ENCODE assay signal across 7 cellular contexts in genomic region chr19:47272448-47273312, GRCh38. TPM values are rescaled to one million over a fixed set of nuclear protein-coding genes. Genes with fewer than 3 reads are reported as not detected.
DNase-seq lines count a peak whose midpoint lies in the region; ATAC-seq and TF ChIP-seq lines count a peak whose summit lies in the region.

No MANE protein-coding gene starts in this region.

- H3K27me3 ChIP-seq in GM06990 (replicated peaks; ENCODE audit: control insufficient read depth, insufficient read depth, low read length) (no peaks in the 10 kb centered on the region), MG63 (no peaks in the 10 kb centered on the region), mammary epithelial cell (ENCODE audit: insufficient read depth, low read length) (no peaks in the 10 kb centered on the region), liver (ENCODE audit: control insufficient read depth in 4 of 4, insufficient read depth in 4 of 4, low read length in 3 of 4) (no peaks in the 10 kb centered on the region), stomach smooth muscle (ENCODE audit: control insufficient read depth in 1 of 2, insufficient read depth in 2 of 2, low read length in 2 of 2) (no peaks in the 10 kb centered on the region)

- DNase-seq in GM06990 (ENCODE audit: extremely low read depth, insufficient read length) (no peak), MG63 (no peak), mammary epithelial cell (no peak), NCI-H1930 (lab: John Stamatoyannopoulos, UW) (no peak)

- H3K4me1 ChIP-seq in mammary epithelial cell (ENCODE audit: insufficient read depth, low read length) (peaks cover 14% of the 10 kb centered on the region), liver (ENCODE audit: control insufficient read depth in 4 of 4, insufficient read depth in 4 of 4, low read length in 3 of 4) (peaks cover 0 to 22% (median 13%) of the 10 kb centered on the region in 4 donors), stomach smooth muscle (ENCODE audit: control insufficient read depth, insufficient read depth, low read length) (peaks cover 41% of the 10 kb centered on the region)

- no peak for ATAC-seq in HG03342 (IDR thresholded peaks at IDR 0.05; ENCODE audit: unreplicated experiment)

- H3K79me2 ChIP-seq in mammary epithelial cell (ENCODE audit: insufficient read depth, low read length) = no peaks in the 10 kb centered on the region

- TF ChIP-seq CTCF in GM06990 (IDR thresholded peaks at IDR 0.05; ENCODE audit: insufficient read depth, low read length, poor library complexity, severe bottlenecking) (no peak), mammary epithelial cell (conservative IDR thresholded peaks at IDR 0.05 in 1 of 2, IDR thresholded peaks at IDR 0.05 in 1 of 2; ENCODE audit: extremely low read depth in 1 of 2, insufficient read depth in 1 of 2, low read depth in 1 of 2, low read length in 2 of 2) (no peak), liver (IDR thresholded peaks at IDR 0.05; ENCODE audit: low read depth, low read length, missing input control) (no peak)

- H3K4me3 ChIP-seq in GM06990 (replicated peaks; ENCODE audit: low read depth, low read length) = peak overlapping the region; percentile 87
- H3K4me3 ChIP-seq in MG63 = peak overlapping the region; percentile 59
- H3K4me3 ChIP-seq in mammary epithelial cell (replicated peaks in 1 of 3; ENCODE audit: insufficient read depth in 1 of 3, low read depth in 2 of 3, low read length in 3 of 3) = peak overlapping the region; percentile 58 to 81 (median 73)
- peak overlapping the region in 2 of 3 donors; percentile 58 to 77 for H3K4me3 ChIP-seq in liver (ENCODE audit: low read depth in 1 of 3, low read length in 3 of 3)
- peak overlapping the region; percentile 85 to 88 for H3K4me3 ChIP-seq in stomach smooth muscle (ENCODE audit: low read length in 2 of 2)

- dilution Hi-C loops in mammary epithelial cell (cut with HindIII; ENCODE audit: low sequenced_read_pairs) = loop anchor here (5.0 to 10.0 kb wide), 3 partner anchors 105 to 392 kb away; no protein-coding TSS in a partner anchor

- H3K36me3 ChIP-seq in GM06990 (ENCODE audit: control insufficient read depth, insufficient read depth, low read length) (peaks cover 8% of the 10 kb centered on the region), MG63 (peaks cover 16% of the 10 kb centered on the region), mammary epithelial cell (ENCODE audit: insufficient read depth, low read length) (no peaks in the 10 kb centered on the region), liver (ENCODE audit: control insufficient read depth in 4 of 4, insufficient read depth in 3 of 4, low read depth in 1 of 4, low read length in 3 of 4) (peaks cover 11 to 23% (median 12%) of the 10 kb centered on the region in 4 donors), stomach smooth muscle (ENCODE audit: control insufficient read depth in 2 of 2, insufficient read depth in 2 of 2, low read length in 2 of 2) (peaks cover 17 to 18% of the 10 kb centered on the region in 2 donors)

- 55% methylated on average over 18 of the region's 42 CpGs for WGBS in mammary epithelial cell (ENCODE audit: low coverage, missing lambda C conversion rate)
- 59% methylated on average over 42 of the region's 42 CpGs for WGBS in liver

- in situ Hi-C loops in mammary epithelial cell (cut with MboI; ENCODE audit: low sequenced_read_pairs in 2 of 2) = no loop called here

- peak overlapping the region; percentile 79 for H2AFZ ChIP-seq in mammary epithelial cell (ENCODE audit: low read depth, low read length)

- H3K4me2 ChIP-seq in mammary epithelial cell (ENCODE audit: insufficient read depth, low read depth, low read length) = peak overlapping the region; percentile 87

- intact Hi-C loops in mammary epithelial cell (cut with micrococcal nuclease) = loop anchor here (1.0 kb wide), 1 partner anchor 15 kb away; no protein-coding TSS in a partner anchor

- no peak overlapping the region for H3K27ac ChIP-seq in mammary epithelial cell (ENCODE audit: insufficient read depth, low read depth, low read length)
- peak overlapping the region; percentile 87 to 99 for H3K27ac ChIP-seq in liver (ENCODE audit: low read depth in 1 of 2, low read length in 2 of 2)
- peak overlapping the region; percentile 99 for H3K27ac ChIP-seq in stomach smooth muscle (ENCODE audit: low read length)

- H3K9me3 ChIP-seq in MG63 = no peaks in the 10 kb centered on the region
- no peaks in the 10 kb centered on the region for H3K9me3 ChIP-seq in mammary epithelial cell (replicated peaks; ENCODE audit: insufficient read depth, low read length)
- no peaks in the 10 kb centered on the region for H3K9me3 ChIP-seq in liver (ENCODE audit: control insufficient read depth in 4 of 4, low read length in 3 of 4)
- no peaks in the 10 kb centered on the region for H3K9me3 ChIP-seq in stomach smooth muscle (ENCODE audit: control insufficient read depth in 2 of 2, low read length in 2 of 2)

- H3K9ac ChIP-seq in mammary epithelial cell (ENCODE audit: insufficient read depth, low read length) (no peak overlapping the region), liver (ENCODE audit: low read depth in 1 of 2, low read length in 2 of 2) (no peak overlapping the region), stomach smooth muscle (ENCODE audit: low read length in 2 of 2) (peak overlapping the region; percentile 95 to 96)

- no TSS peak for BruUV-seq in mammary epithelial cell (replicated peaks; lab: Mats Ljungman, UMichigan)

- no peak for TF ChIP-seq RAD21 in liver (IDR thresholded peaks at IDR 0.05)

- CTCF ChIA-PET in mammary epithelial cell (lab: Charles Lee; ENCODE audit: low non-redundant PET) = no interaction called here

- H4K20me1 ChIP-seq in mammary epithelial cell (ENCODE audit: insufficient read depth, low read length) = no peaks in the 10 kb centered on the region

TF ChIP-seq in liver, 16 proteins besides CTCF, POLR2A, EP300 and RAD21:
- TF ChIP-seq ZBTB33 (IDR thresholded peaks at IDR 0.05) (no peak), SP1 (IDR thresholded peaks at IDR 0.05) (no peak), YY1 (IDR thresholded peaks at IDR 0.05) (no peak), HNF4A (conservative IDR thresholded peaks at IDR 0.05) (no peak), TAF1 (conservative IDR thresholded peaks at IDR 0.05) (no peak), RXRA (IDR thresholded peaks at IDR 0.05) (no peak), FOXA2 (IDR thresholded peaks at IDR 0.05) (no peak), ATF3 (IDR thresholded peaks at IDR 0.05) (no peak), MAX (IDR thresholded peaks at IDR 0.05) (no peak), FOXA1 (IDR thresholded peaks at IDR 0.05) (no peak), EGR1 (IDR thresholded peaks at IDR 0.05; ENCODE audit: low read depth in 2 of 2) (no peak), NR2F2 (IDR thresholded peaks at IDR 0.05) (no peak), HNF4G (IDR thresholded peaks at IDR 0.05) (no peak), GABPA (IDR thresholded peaks at IDR 0.05 in 1 of 2, conservative IDR thresholded peaks at IDR 0.05 in 1 of 2) (no peak)

RNA-seq across cellular contexts. Expression of gene INAFM1, which starts 2.0 kb away (rescaled TPM):
- 5.5 TPM in 1 of 2 replicates, not detected in the other for total RNA-seq in MG63 (2014; rRNA removed; shearing (Covaris generic); ENCODE audit: low replicate concordance)
- total RNA-seq in mammary epithelial cell = 10 to 100 TPM in 1 of 2 donors, 1 to 10 TPM in 1; 2.0 to 10.9 TPM
- polyA plus RNA-seq in mammary epithelial cell = 0.65 TPM
- polyA minus RNA-seq in mammary epithelial cell = not detected
- 1 to 10 TPM; 1.5 to 2.0 TPM for total RNA-seq in liver
- polyA plus RNA-seq in liver = 1 to 10 TPM; 1.8 to 2.5 TPM

RNA-seq across cellular contexts. Expression of gene CCDC9, which starts 16.4 kb away (rescaled TPM):
- total RNA-seq in MG63 (2014; rRNA removed; shearing (Covaris generic); ENCODE audit: low replicate concordance) = 17.5 and 22.9 TPM in 2 replicates
- total RNA-seq in mammary epithelial cell = 10 to 100 TPM in 1 of 2 donors, 1 to 10 TPM in 1; 4.7 to 29.6 TPM
- polyA plus RNA-seq in mammary epithelial cell = 3.2 TPM
- 9.1 TPM for polyA minus RNA-seq in mammary epithelial cell
- total RNA-seq in liver = 1 to 10 TPM; 2.8 to 8.1 TPM
- 1 to 10 TPM; 1.4 to 8.0 TPM for polyA plus RNA-seq in liver

RNA-seq across cellular contexts. Expression of gene C5AR1, which starts 37.0 kb away (rescaled TPM):
- total RNA-seq in MG63 (2014; rRNA removed; shearing (Covaris generic); ENCODE audit: low replicate concordance) = not detected in 2 replicates
- total RNA-seq in mammary epithelial cell (1 to 10 TPM in 1 of 2 donors, under 1 TPM in 1; 0.17 to 1.9 TPM), liver (1 to 10 TPM; 1.8 to 5.3 TPM)
- polyA plus RNA-seq in mammary epithelial cell (0.03 TPM), liver (1 to 10 TPM; 2.5 to 3.9 TPM)
- not detected for polyA minus RNA-seq in mammary epithelial cell

RNA-seq across cellular contexts. Expression of gene BBC3, which starts 41.7 kb away (rescaled TPM):
- total RNA-seq in MG63 (2014; rRNA removed; shearing (Covaris generic); ENCODE audit: low replicate concordance) = 14.7 and 38.8 TPM in 2 replicates
- 1 to 10 TPM; 7.0 to 8.1 TPM for total RNA-seq in mammary epithelial cell
- polyA plus RNA-seq in mammary epithelial cell = 1.4 TPM
- 1.2 TPM for polyA minus RNA-seq in mammary epithelial cell
- 1 to 10 TPM; 1.0 to 2.1 TPM for total RNA-seq in liver
- 1 to 10 TPM in 1 of 2 donors, under 1 TPM in 1; 0.35 to 2.6 TPM for polyA plus RNA-seq in liver

RNA-seq across cellular contexts. Expression of gene C5AR2, which starts 59.3 kb away (rescaled TPM):
- total RNA-seq in MG63 (2014; rRNA removed; shearing (Covaris generic); ENCODE audit: low replicate concordance) = not detected in 2 replicates
- under 1 TPM in 1 of 2 donors, not detected in 1; 0.09 TPM for total RNA-seq in mammary epithelial cell
- polyA plus RNA-seq in mammary epithelial cell = 0.06 TPM
- not detected for polyA minus RNA-seq in mammary epithelial cell
- 1 to 10 TPM; 1.8 to 2.8 TPM for total RNA-seq in liver
- 1 to 10 TPM in 1 of 2 donors, under 1 TPM in 1; 0.61 to 1.8 TPM for polyA plus RNA-seq in liver

Comparison
In these comparisons a context has a peak if more than half of its experiments do, and no peak if none do; other contexts are left out.
1. H3K9ac ChIP-seq: peak in stomach smooth muscle (2 of 2); none in mammary epithelial cell (single experiment) and liver (0 of 2).
2. Peak in every context shown above with its lines, with median percentiles within 50 percentile points of each other: H3K4me3 ChIP-seq.